Comparison of ENCODE assay signal across 1 cellular context in genomic region chr22:30246962-30247376, GRCh38.
TF ChIP-seq lines count a peak whose summit lies in the region.

No MANE protein-coding gene starts in this region.

TF ChIP-seq in HepG2, 621 proteins besides CTCF, POLR2A, EP300 and RAD21 (continued from another document):
- TF ChIP-seq, protein P1, sequence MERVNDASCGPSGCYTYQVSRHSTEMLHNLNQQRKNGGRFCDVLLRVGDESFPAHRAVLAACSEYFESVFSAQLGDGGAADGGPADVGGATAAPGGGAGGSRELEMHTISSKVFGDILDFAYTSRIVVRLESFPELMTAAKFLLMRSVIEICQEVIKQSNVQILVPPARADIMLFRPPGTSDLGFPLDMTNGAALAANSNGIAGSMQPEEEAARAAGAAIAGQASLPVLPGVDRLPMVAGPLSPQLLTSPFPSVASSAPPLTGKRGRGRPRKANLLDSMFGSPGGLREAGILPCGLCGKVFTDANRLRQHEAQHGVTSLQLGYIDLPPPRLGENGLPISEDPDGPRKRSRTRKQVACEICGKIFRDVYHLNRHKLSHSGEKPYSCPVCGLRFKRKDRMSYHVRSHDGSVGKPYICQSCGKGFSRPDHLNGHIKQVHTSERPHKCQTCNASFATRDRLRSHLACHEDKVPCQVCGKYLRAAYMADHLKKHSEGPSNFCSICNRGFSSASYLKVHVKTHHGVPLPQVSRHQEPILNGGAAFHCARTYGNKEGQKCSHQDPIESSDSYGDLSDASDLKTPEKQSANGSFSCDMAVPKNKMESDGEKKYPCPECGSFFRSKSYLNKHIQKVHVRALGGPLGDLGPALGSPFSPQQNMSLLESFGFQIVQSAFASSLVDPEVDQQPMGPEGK (CRISPR knock-in tag; IDR thresholded peaks at IDR 0.05), result peak; percentile 68
- TF ChIP-seq ZFY (CRISPR knock-in tag; IDR thresholded peaks at IDR 0.05) (0 out of 2 replicates have a peak, but pooled peaks have one; percentile 5), HIVEP1 (CRISPR knock-in tag; IDR thresholded peaks at IDR 0.05) (no peak), CEBPB (IDR thresholded peaks at IDR 0.05; ENCODE audit: borderline replicate concordance, low read depth, low read length) (no peak)
- TF ChIP-seq, protein P2, sequence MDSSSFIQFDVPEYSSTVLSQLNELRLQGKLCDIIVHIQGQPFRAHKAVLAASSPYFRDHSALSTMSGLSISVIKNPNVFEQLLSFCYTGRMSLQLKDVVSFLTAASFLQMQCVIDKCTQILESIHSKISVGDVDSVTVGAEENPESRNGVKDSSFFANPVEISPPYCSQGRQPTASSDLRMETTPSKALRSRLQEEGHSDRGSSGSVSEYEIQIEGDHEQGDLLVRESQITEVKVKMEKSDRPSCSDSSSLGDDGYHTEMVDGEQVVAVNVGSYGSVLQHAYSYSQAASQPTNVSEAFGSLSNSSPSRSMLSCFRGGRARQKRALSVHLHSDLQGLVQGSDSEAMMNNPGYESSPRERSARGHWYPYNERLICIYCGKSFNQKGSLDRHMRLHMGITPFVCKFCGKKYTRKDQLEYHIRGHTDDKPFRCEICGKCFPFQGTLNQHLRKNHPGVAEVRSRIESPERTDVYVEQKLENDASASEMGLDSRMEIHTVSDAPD (CRISPR knock-in tag; IDR thresholded peaks at IDR 0.05), result no peak
- TF ChIP-seq, protein P3, sequence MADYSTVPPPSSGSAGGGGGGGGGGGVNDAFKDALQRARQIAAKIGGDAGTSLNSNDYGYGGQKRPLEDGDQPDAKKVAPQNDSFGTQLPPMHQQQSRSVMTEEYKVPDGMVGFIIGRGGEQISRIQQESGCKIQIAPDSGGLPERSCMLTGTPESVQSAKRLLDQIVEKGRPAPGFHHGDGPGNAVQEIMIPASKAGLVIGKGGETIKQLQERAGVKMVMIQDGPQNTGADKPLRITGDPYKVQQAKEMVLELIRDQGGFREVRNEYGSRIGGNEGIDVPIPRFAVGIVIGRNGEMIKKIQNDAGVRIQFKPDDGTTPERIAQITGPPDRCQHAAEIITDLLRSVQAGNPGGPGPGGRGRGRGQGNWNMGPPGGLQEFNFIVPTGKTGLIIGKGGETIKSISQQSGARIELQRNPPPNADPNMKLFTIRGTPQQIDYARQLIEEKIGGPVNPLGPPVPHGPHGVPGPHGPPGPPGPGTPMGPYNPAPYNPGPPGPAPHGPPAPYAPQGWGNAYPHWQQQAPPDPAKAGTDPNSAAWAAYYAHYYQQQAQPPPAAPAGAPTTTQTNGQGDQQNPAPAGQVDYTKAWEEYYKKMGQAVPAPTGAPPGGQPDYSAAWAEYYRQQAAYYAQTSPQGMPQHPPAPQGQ (CRISPR knock-in tag; IDR thresholded peaks at IDR 0.05; ENCODE audit: borderline replicate concordance), result no peak
